ENCODE assay signal across 9 cellular contexts in genomic region chr1:85884372-85885035, GRCh38.
DNase-seq lines count a peak whose midpoint lies in the region; ATAC-seq and TF ChIP-seq lines count a peak whose summit lies in the region.
"Had no signal": no experiment of that assay in that cellular context is flagged by ENCODE, and none has a peak within 500 bp of the region (broad histone marks: within the 10 kb centered on the region; RNA-seq: fewer than 3 reads in every experiment).

No MANE protein-coding gene starts in this region.

- no peaks in the 10 kb centered on the region for H3K27me3 ChIP-seq in brain microvascular endothelial cell (replicated peaks)

- peak; percentile 30 for DNase-seq in D341Med (ENCODE audit: low spot score)
- peak; percentile 78 to 81 for DNase-seq in Kasumi-1 (lab: John Stamatoyannopoulos, UW)
- no peak for DNase-seq in brain microvascular endothelial cell
- peak; percentile 13 to 30 for DNase-seq in lung microvascular endothelial cell (ENCODE audit: low read depth in 2 of 2)
- DNase-seq in erythroblast (lab: John Stamatoyannopoulos, UW): no peak
- no peak for DNase-seq in C1 segment of cervical spinal cord (lab: John Stamatoyannopoulos, UW)
- no peak for DNase-seq in activated CD8-positive, alpha-beta memory T cell treated with anti-CD3 and anti-CD28 coated beads, Interleukin-2, amount 50 U/mL, for 4 hours
- DNase-seq: NCI-H524 treated with DMSO at 0.1 percent for 48 hours had no signal

- H3K27ac ChIP-seq in brain microvascular endothelial cell: no peak overlapping the region

- ATAC-seq in GM21576 (IDR thresholded peaks at IDR 0.05; ENCODE audit: unreplicated experiment): no peak

- peak; percentile 61 for TF ChIP-seq CTCF in brain microvascular endothelial cell (IDR thresholded peaks at IDR 0.05; ENCODE audit: low read depth, low read length, missing control alignments)

- TF ChIP-seq POLR2A in erythroblast (IDR thresholded peaks at IDR 0.05; ENCODE audit: low read length): no peak

- H3K36me3 ChIP-seq in brain microvascular endothelial cell (replicated peaks): no peaks in the 10 kb centered on the region

- in situ Hi-C loops in brain microvascular endothelial cell (cut with HindIII; ENCODE audit: low pct_ligation_motif_present, low sequenced_read_pairs): loop anchor here (25.0 kb wide), 1 partner anchor 172 kb away; the partner anchor contains the start of gene ZNHIT6

- no peak overlapping the region for H3K4me3 ChIP-seq in brain microvascular endothelial cell (ENCODE audit: low read depth, low read length)

Comparison
In these comparisons a context has a peak if more than half of its experiments do, and no peak if none do; other contexts are left out.
1. DNase-seq: peak in D341Med (single experiment), Kasumi-1 (2 of 2) and lung microvascular endothelial cell (2 of 2); none in brain microvascular endothelial cell (single experiment), erythroblast (0 of 2), C1 segment of cervical spinal cord (0 of 14) and activated CD8-positive, alpha-beta memory T cell treated with anti-CD3 and anti-CD28 coated beads, Interleukin-2, amount 50 U/mL, for 4 hours (single experiment).